In the genomic region with DNA sequence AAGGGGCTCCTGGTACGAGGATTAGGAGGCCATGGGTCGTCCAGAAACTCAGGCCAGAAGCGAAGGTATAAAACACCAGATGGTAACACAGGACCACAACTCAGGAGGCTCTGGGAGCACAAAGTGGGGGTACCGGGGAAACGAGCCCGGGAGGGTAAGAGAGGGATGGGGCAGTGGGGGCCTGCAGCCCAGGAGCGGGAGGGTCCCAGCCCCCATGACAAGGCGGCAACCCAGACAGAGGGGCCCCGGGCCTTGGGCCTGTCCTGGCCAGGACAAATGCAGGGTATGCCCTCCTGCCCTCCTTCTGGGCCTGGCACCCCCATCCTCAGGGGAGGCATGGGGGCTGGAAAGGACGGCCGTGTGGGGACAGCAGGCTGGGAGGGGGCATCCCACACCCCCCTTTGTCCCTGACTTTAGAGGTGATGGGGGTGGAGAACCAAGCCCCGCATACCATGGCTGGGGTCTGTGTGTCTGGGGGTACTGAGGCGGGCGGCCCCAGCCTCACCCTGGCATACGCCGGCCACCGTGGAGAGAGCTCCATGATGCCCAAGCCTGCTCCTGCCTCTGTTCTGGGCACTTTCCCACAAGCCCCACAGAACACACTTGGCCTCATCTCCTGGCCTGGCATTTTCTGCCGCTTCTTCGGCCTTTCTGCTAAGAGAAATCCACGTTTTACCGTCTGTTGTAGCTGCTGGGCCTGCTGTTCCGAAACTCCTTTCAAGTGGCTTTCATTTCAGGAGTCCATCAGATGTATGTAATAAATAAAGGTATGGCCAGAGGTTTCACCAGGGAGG, we compare ENCODE assay signal across 14 cellular contexts. TPM values are rescaled to one million over a fixed set of nuclear protein-coding genes. Genes with fewer than 3 reads are reported as not detected.
DNase-seq lines count a peak whose midpoint lies in the region; ATAC-seq and TF ChIP-seq lines count a peak whose summit lies in the region.
"Had no signal": no experiment of that assay in that cellular context is flagged by ENCODE, and none has a peak within 500 bp of the region (broad histone marks: within the 10 kb centered on the region; RNA-seq: fewer than 3 reads in every experiment).

No MANE protein-coding gene starts in this region.

- no peak for TF ChIP-seq CTCF in coronary artery (IDR thresholded peaks at IDR 0.05)
- no peak for TF ChIP-seq CTCF in tibial nerve (IDR thresholded peaks at IDR 0.05)

- ATAC-seq in GM21717 (IDR thresholded peaks at IDR 0.05; ENCODE audit: unreplicated experiment) (no peak), GM21360 (IDR thresholded peaks at IDR 0.05; ENCODE audit: unreplicated experiment) (no peak)

- intact Hi-C loops in posterior vena cava (cut with DNase I): no loop called here

- peak; percentile 24 for DNase-seq in DMS 273 (lab: John Stamatoyannopoulos, UW; ENCODE audit: unreplicated experiment)
- DNase-seq in DMS 273 treated with DMSO at 0.1 percent for 48 hours (lab: John Stamatoyannopoulos, UW): no peak
- DNase-seq in NAMALWA (ENCODE audit: low spot score): peak; percentile 31
- DNase-seq in coronary artery (ENCODE audit: low spot score): peak; percentile 63
- DNase-seq in posterior vena cava (ENCODE audit: low spot score): peak; percentile 73
- DNase-seq in tibial nerve (ENCODE audit: low spot score in 2 of 2): no peak
- DNase-seq: activated CD4-positive, alpha-beta T cell treated with anti-CD3 and anti-CD28 coated beads, Interleukin-2, amount 50 U/mL, for 4 hours; anterior cingulate cortex; COR-L47; NCI-H1105 treated with DMSO at 0.1 percent for 48 hours; NCI-H748 treated with DMSO at 0.1 percent for 48 hours had no signal

- peaks cover 0 to 16% (median 14%) of the 10 kb centered on the region in 4 donors for H3K4me1 ChIP-seq in tibial nerve

- H3K4me3 ChIP-seq in coronary artery (no peak overlapping the region), tibial nerve (no peak overlapping the region)

- H3K36me3 ChIP-seq in tibial nerve: no peaks in the 10 kb centered on the region

- no peak for TF ChIP-seq POLR2A in tibial nerve (IDR thresholded peaks at IDR 0.05)

- H3K9me3 ChIP-seq in tibial nerve: no peaks in the 10 kb centered on the region

- WGBS in tibial nerve, 2 donors: 86 to 93% methylated on average over 22 of the region's 22 CpGs

- H3K27ac ChIP-seq in coronary artery: no peak overlapping the region
- no peak overlapping the region for H3K27ac ChIP-seq in tibial nerve
- H3K27ac ChIP-seq: 22Rv1 had no signal

- H3K27me3 ChIP-seq in tibial nerve: no peaks in the 10 kb centered on the region

- TF ChIP-seq EP300 in tibial nerve (IDR thresholded peaks at IDR 0.05): no peak

RNA-seq across cellular contexts. Expression of a gene that starts 46.9 kb away (rescaled TPM):
- 10 to 100 TPM; 52.6 to 54.2 TPM for total RNA-seq in posterior vena cava
- total RNA-seq in tibial nerve: 10 to 100 TPM; 53.5 to 98.4 (median 58.8) TPM

Comparison
In these comparisons a context has a peak if more than half of its experiments do, and no peak if none do; other contexts are left out.
1. DNase-seq: peak in DMS 273 (single experiment), NAMALWA (single experiment), coronary artery (single experiment) and posterior vena cava (single experiment); none in DMS 273 treated with DMSO at 0.1 percent for 48 hours (single experiment) and tibial nerve (0 of 2).